In the genomic region with DNA sequence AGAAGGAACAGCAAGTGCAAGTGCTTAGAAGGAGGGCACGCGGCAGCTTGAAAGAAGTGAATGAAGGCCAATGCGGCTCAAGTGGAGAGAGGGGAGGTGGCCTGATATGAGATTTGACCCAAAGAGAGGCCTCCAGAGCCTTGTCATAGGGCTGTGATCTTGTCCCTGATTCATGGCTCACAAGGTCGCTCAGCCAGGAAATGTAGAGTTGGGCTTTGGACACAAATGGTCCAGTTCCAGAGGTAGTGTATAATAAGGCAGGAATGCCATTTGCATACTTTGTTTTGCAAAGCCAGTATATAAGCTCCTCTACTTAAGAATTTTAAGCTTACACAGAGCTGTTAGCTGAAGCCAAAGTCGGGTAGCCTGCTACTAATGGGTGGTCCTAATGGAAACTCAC, we compare ENCODE assay signal across 28 cellular contexts. TPM values are rescaled to one million over a fixed set of nuclear protein-coding genes. Genes with fewer than 3 reads are reported as not detected.
DNase-seq lines count a peak whose midpoint lies in the region; ATAC-seq and TF ChIP-seq lines count a peak whose summit lies in the region.
"Had no signal": no experiment of that assay in that cellular context is flagged by ENCODE, and none has a peak within 500 bp of the region (broad histone marks: within the 10 kb centered on the region; RNA-seq: fewer than 3 reads in every experiment).

No MANE protein-coding gene starts in this region.

- no peak for TF ChIP-seq CTCF in foreskin fibroblast (IDR thresholded peaks at IDR 0.05; ENCODE audit: low read depth, low read length)
- TF ChIP-seq CTCF in MCF 10A (IDR thresholded peaks at IDR 0.05; ENCODE audit: unreplicated experiment), result no peak
- TF ChIP-seq CTCF in gastrocnemius medialis (IDR thresholded peaks at IDR 0.05 in 4 of 5, conservative IDR thresholded peaks at IDR 0.05 in 1 of 5), result no peak

- H3K9me3 Mint-ChIP-seq in immature natural killer cell (no peaks in the 10 kb centered on the region), MCF 10A (ENCODE audit: unreplicated experiment) (no peaks in the 10 kb centered on the region)

- no peak overlapping the region for H3K27ac Mint-ChIP-seq in immature natural killer cell
- no peak overlapping the region for H3K27ac Mint-ChIP-seq in MCF 10A (ENCODE audit: low read depth, unreplicated experiment)

- H3K9me3 ChIP-seq in MG63 (no peaks in the 10 kb centered on the region), gastrocnemius medialis (no peaks in the 10 kb centered on the region)

- H3K4me3 Mint-ChIP-seq in immature natural killer cell (no peak overlapping the region), MCF 10A (ENCODE audit: unreplicated experiment) (no peak overlapping the region)
- H3K4me3 Mint-ChIP-seq: CD4-positive, alpha-beta memory T cell had no signal

- BruUV-seq in MCF 10A (replicated peaks; lab: Mats Ljungman, UMichigan), result no TSS peak

- no peak for TF ChIP-seq POLR2A in gastrocnemius medialis (IDR thresholded peaks at IDR 0.05)

- DNase-seq in NCI-H82 (lab: John Stamatoyannopoulos, UW) (peak; percentile 17), NCI-H82 treated with DMSO at 0.1 percent for 48 hours (lab: John Stamatoyannopoulos, UW; ENCODE audit: unreplicated experiment) (no peak), ELR (ENCODE audit: low read depth) (peak; percentile 36), MG63 (peak; percentile 31), foreskin fibroblast (peak; percentile 10 to 13), immature natural killer cell (no peak), MCF 10A (ENCODE audit: unreplicated experiment) (no peak), gastrocnemius medialis (no peak)
- DNase-seq: AML-193; C1 segment of cervical spinal cord; CD4-positive, alpha-beta memory T cell; COR-L47; DMS53; GF-D8; H7; NCI-H1092 treated with DMSO at 0.1 percent for 48 hours; NCI-H1436; NCI-H187; NCI-H2081 treated with DMSO at 0.1 percent for 48 hours; NCI-H2171; NCI-H226; NCI-H510A treated with DMSO at 0.1 percent for 48 hours; SIG-M5; SW 1271 had no signal

- in situ Hi-C loops in gastrocnemius medialis (cut with MboI; ENCODE audit: low sequenced_read_pairs in 4 of 4), result no loop called here

- no peaks in the 10 kb centered on the region for H3K36me3 Mint-ChIP-seq in immature natural killer cell
- H3K36me3 Mint-ChIP-seq in MCF 10A (ENCODE audit: insufficient read depth, unreplicated experiment), result no peaks in the 10 kb centered on the region

- no peaks in the 10 kb centered on the region for H3K4me1 Mint-ChIP-seq in immature natural killer cell
- no peaks in the 10 kb centered on the region for H3K4me1 Mint-ChIP-seq in MCF 10A (ENCODE audit: insufficient read depth, unreplicated experiment)
- H3K4me1 Mint-ChIP-seq: CD4-positive, alpha-beta memory T cell had no signal

- H3K27me3 Mint-ChIP-seq in immature natural killer cell (ENCODE audit: low read depth in 3 of 3) (peaks cover 0 to 3% (median 2%) of the 10 kb centered on the region in 3 donors), MCF 10A (ENCODE audit: insufficient read depth, unreplicated experiment) (no peaks in the 10 kb centered on the region)
- H3K27me3 Mint-ChIP-seq: CD4-positive, alpha-beta memory T cell had no signal

- H3K27me3 ChIP-seq in MG63, result no peaks in the 10 kb centered on the region
- no peaks in the 10 kb centered on the region for H3K27me3 ChIP-seq in gastrocnemius medialis

- ATAC-seq in gastrocnemius medialis, result no peak

- POLR2A ChIA-PET in MCF 10A (lab: Yijun Ruan, JAX), result no interaction called here

- intact Hi-C loops in MCF 10A (cut with micrococcal nuclease) (no loop called here), gastrocnemius medialis (cut with DNase I; ENCODE audit: low total_unique reads) (no loop called here)

- H3K4me3 ChIP-seq in MG63 (no peak overlapping the region), foreskin fibroblast (ENCODE audit: low read depth in 1 of 2, low read length in 2 of 2) (no peak overlapping the region), gastrocnemius medialis (no peak overlapping the region)
- H3K4me3 ChIP-seq: SK-N-MC had no signal

- no peaks in the 10 kb centered on the region for H3K4me1 ChIP-seq in gastrocnemius medialis

- CTCF ChIA-PET in MCF 10A (lab: Yijun Ruan, JAX), result interaction anchor here (0.7 kb wide), 1 partner anchor 917 kb away, joined by 3 read pairs; no protein-coding TSS in a partner anchor

- no peak overlapping the region for H3K27ac ChIP-seq in gastrocnemius medialis
- H3K27ac ChIP-seq: 22Rv1, KMS-11, SK-N-MC had no signal

- no peaks in the 10 kb centered on the region for H3K36me3 ChIP-seq in MG63
- H3K36me3 ChIP-seq in gastrocnemius medialis, result no peaks in the 10 kb centered on the region

RNA-seq across cellular contexts. Expression of a gene that starts 33.7 kb away (rescaled TPM):
- total RNA-seq in MG63 (2014; rRNA removed; shearing (Covaris generic); ENCODE audit: low replicate concordance), result not detected in 2 replicates
- polyA plus RNA-seq in immature natural killer cell, result 1 to 10 TPM in 2 of 3 donors, not detected in 1; 1.2 to 2.5 TPM
- total RNA-seq in MCF 10A (2022), result 0.44 and 1.0 TPM in 2 replicates
- 1 to 10 TPM in 2 of 4 donors, under 1 TPM in 1, not detected in 1; 0.68 to 4.1 (median 1.3) TPM for total RNA-seq in gastrocnemius medialis
- total RNA-seq: Daoy had no signal
- polyA plus RNA-seq: CD4-positive, alpha-beta memory T cell had no signal

RNA-seq across cellular contexts. Expression of a gene that starts 52.2 kb away (rescaled TPM):
- 190 and 205 TPM in 2 replicates for total RNA-seq in MG63 (2014; rRNA removed; shearing (Covaris generic); ENCODE audit: low replicate concordance)
- 100 to 1,000 TPM; 202 to 231 (median 217) TPM for polyA plus RNA-seq in immature natural killer cell
- total RNA-seq in MCF 10A (2022) (96.1 and 113 TPM in 2 replicates), gastrocnemius medialis (100 to 1,000 TPM; 186 to 413 (median 377) TPM)

Comparison
In these comparisons a context has a peak if more than half of its experiments do, and no peak if none do; other contexts are left out.
1. DNase-seq: peak in NCI-H82 (single experiment), ELR (single experiment), MG63 (single experiment) and foreskin fibroblast (2 of 2); none in NCI-H82 treated with DMSO at 0.1 percent for 48 hours (single experiment), immature natural killer cell (0 of 3), MCF 10A (single experiment) and gastrocnemius medialis (0 of 2).